19 cellular contexts compared by ENCODE assay signal in the genomic region with DNA sequence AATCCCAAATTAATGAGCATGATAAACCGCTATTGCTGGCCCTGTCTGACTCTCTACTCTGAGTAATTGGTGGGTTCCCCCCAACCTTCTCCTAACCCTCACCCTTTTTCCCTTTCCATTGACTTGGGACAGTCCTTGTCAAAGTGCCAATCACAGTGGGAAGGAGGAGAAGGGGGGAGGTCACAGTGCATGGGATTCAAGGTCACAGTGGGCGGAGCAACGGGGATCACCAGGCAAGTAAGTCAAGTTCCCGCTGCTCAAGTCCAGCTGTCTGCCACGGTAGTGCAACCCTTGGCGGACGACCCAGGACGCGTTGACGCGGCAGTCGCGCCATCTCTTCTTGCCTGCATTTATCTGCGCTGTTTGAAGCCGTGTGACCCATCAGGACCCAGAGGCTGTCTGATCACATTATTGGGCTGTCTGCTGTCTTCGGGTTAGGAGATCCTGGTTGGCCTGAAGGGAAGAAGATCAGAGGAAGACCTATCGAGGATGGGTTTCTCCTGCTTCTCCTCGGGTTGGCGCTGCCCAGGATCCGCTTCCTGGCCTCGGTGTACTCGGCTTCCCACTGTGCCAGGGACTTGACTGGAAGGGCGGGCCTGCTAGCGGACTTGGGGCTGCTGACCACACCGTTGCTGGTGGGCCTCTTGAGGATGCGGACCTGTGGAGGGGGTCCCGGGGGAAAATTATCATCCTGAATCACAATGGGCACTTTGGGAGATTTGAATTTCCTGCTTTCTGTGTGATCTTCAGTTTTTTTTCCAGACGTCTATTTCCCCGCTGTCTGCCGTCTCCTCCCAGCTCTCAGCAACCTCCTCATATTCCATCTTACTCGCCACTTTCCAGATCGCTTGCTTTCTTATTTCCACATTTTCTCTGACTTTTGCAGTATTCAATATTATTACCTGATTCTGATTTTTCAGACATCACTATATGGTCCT. TPM values are rescaled to one million over a fixed set of nuclear protein-coding genes. Genes with fewer than 3 reads are reported as not detected.
A peak's percentile ranks its signal among the peaks of the same experiment; 100 is the strongest.
DNase-seq lines count a peak whose midpoint lies in the region; ATAC-seq and TF ChIP-seq lines count a peak whose summit lies in the region.
"Had no signal": no experiment of that assay in that cellular context is flagged by ENCODE, and none has a peak within 500 bp of the region (broad histone marks: within the 10 kb centered on the region; RNA-seq: fewer than 3 reads in every experiment).

No MANE protein-coding gene starts in this region.

- peak overlapping the region; percentile 3 for H3K27ac Mint-ChIP-seq in neural progenitor cell
- H3K27ac Mint-ChIP-seq: activated CD4-positive, alpha-beta memory T cell treated with anti-CD3 and anti-CD28 coated beads for 36 hours; activated naive CD8-positive, alpha-beta T cell treated with anti-CD3 and anti-CD28 coated beads for 36 hours; activated T-cell treated with anti-CD3 and anti-CD28 coated beads, Interleukin-2, amount 50 U/mL, for 72 hours had no signal

- H3K36me3 Mint-ChIP-seq in neural progenitor cell, result peaks cover 4% of the 10 kb centered on the region

- no peak overlapping the region for H3K4me3 Mint-ChIP-seq in neural progenitor cell
- H3K4me3 Mint-ChIP-seq: activated CD4-positive, alpha-beta memory T cell treated with anti-CD3 and anti-CD28 coated beads for 36 hours; activated naive CD8-positive, alpha-beta T cell treated with anti-CD3 and anti-CD28 coated beads for 36 hours; activated T-cell treated with anti-CD3 and anti-CD28 coated beads, Interleukin-2, amount 50 U/mL, for 72 hours had no signal

- TF ChIP-seq RAD21 in IMR-90 (IDR thresholded peaks at IDR 0.05; ENCODE audit: low read length), result no peak

- H4K5ac ChIP-seq in IMR-90 (ENCODE audit: low read depth, low read length), result no peak overlapping the region

- no peak overlapping the region; the same call in 1 of the 2 replicates for H3K4ac ChIP-seq in IMR-90 (ENCODE audit: low read depth, low read length)

- no peak for TF ChIP-seq POLR2A in IMR-90 (IDR thresholded peaks at IDR 0.05; ENCODE audit: low read depth, low read length)

- H2BK15ac ChIP-seq in IMR-90 (ENCODE audit: low read depth, low read length), result no peak overlapping the region

- H4K91ac ChIP-seq in IMR-90 (ENCODE audit: insufficient read depth, low read depth, low read length), result no peak overlapping the region

- no peak overlapping the region for H3K14ac ChIP-seq in IMR-90 (replicated peaks; ENCODE audit: low read depth, low read length)

- peaks cover 5% of the 10 kb centered on the region for H3K27me3 Mint-ChIP-seq in neural progenitor cell (ENCODE audit: insufficient read depth, low read depth)
- H3K27me3 Mint-ChIP-seq: activated CD4-positive, alpha-beta memory T cell treated with anti-CD3 and anti-CD28 coated beads for 36 hours; activated naive CD8-positive, alpha-beta T cell treated with anti-CD3 and anti-CD28 coated beads for 36 hours had no signal

- dilution Hi-C loops in IMR-90 (cut with HindIII; ENCODE audit: low sequenced_read_pairs, unreplicated experiment), result no loop called here

- H3K23ac ChIP-seq in IMR-90 (ENCODE audit: low read depth, low read length), result no peak overlapping the region

- no peak for ATAC-seq in IMR-90 (ENCODE audit: low read depth)
- no peak for ATAC-seq in HG03354 (IDR thresholded peaks at IDR 0.05; ENCODE audit: poor library complexity, severe bottlenecking, unreplicated experiment)
- ATAC-seq in GM21825 (IDR thresholded peaks at IDR 0.05; ENCODE audit: unreplicated experiment), result no peak
- ATAC-seq: activated T-cell treated with anti-CD3 and anti-CD28 coated beads, Interleukin-2, amount 50 U/mL, for 72 hours; mucosa of descending colon; SK-N-SH treated with all-trans-retinoic acid at 6 μM for 48 hours had no signal

- H2BK5ac ChIP-seq in IMR-90 (ENCODE audit: low read depth, low read length, poor library complexity, severe bottlenecking), result no peak overlapping the region

- H3K79me1 ChIP-seq in IMR-90 (ENCODE audit: low read depth in 1 of 2, low read length in 2 of 2), result peaks cover 0 to 6% of the 10 kb centered on the region in 2 experiments; a peak in 1 of 4 replicates

- H3F3A ChIP-seq in DOHH2 (ENCODE audit: control insufficient read depth, insufficient read depth) (peaks cover 17% of the 10 kb centered on the region), neural progenitor cell (ENCODE audit: low read depth) (peaks cover 17% of the 10 kb centered on the region)

- H3K4me2 ChIP-seq in DOHH2 (ENCODE audit: low read length), result no peak overlapping the region
- no peak overlapping the region for H3K4me2 ChIP-seq in IMR-90 (ENCODE audit: low read depth, low read length)
- no peak overlapping the region for H3K4me2 ChIP-seq in neural progenitor cell

- no peaks in the 10 kb centered on the region for H4K20me1 ChIP-seq in DOHH2 (ENCODE audit: control insufficient read depth, insufficient read depth, low read depth, low read length)
- H4K20me1 ChIP-seq in IMR-90 (ENCODE audit: insufficient read depth, low read length), result no peaks in the 10 kb centered on the region; the same call in none of the 2 replicates
- peaks cover 7% of the 10 kb centered on the region for H4K20me1 ChIP-seq in neural progenitor cell (ENCODE audit: low read depth)

- no peak overlapping the region for H2AFZ ChIP-seq in IMR-90 (replicated peaks; ENCODE audit: low read length, poor library complexity)
- no peak overlapping the region for H2AFZ ChIP-seq in neural progenitor cell (replicated peaks)

- DNase-seq in IMR-90 (no peak), epithelial cell of prostate (ENCODE audit: low read depth, low spot score) (no peak), neural progenitor cell (ENCODE audit: low spot score) (no peak), ascending aorta (ENCODE audit: low spot score in 2 of 2) (no peak), RKO (ENCODE audit: low spot score) (no peak)
- DNase-seq: activated CD4-positive, alpha-beta memory T cell treated with anti-CD3 and anti-CD28 coated beads for 36 hours; activated naive CD8-positive, alpha-beta T cell treated with anti-CD3 and anti-CD28 coated beads for 36 hours; activated T-cell treated with anti-CD3 and anti-CD28 coated beads, Interleukin-2, amount 50 U/mL, for 72 hours; NCI-H1417; NCI-H2171 treated with DMSO at 0.1 percent for 48 hours; NCI-H774; occipital lobe; Peyer's patch; stimulated activated CD4-positive, alpha-beta T cell treated with anti-CD3 and anti-CD28 coated beads, Interleukin-4, amount 100 ng/mL, for 1 hour had no signal

- H2AK9ac ChIP-seq in IMR-90 (replicated peaks; ENCODE audit: low read depth, low read length, poor library complexity), result peak overlapping the region; percentile 37

- H3K79me2 ChIP-seq in DOHH2 (ENCODE audit: control insufficient read depth, low read length) (peaks cover 20% of the 10 kb centered on the region), neural progenitor cell (ENCODE audit: low read depth) (peaks cover 19% of the 10 kb centered on the region)

- no peak overlapping the region for H3K18ac ChIP-seq in IMR-90 (ENCODE audit: low read depth, low read length)

- H3K27me3 ChIP-seq in DOHH2 (ENCODE audit: control insufficient read depth, low read length) (no peaks in the 10 kb centered on the region), IMR-90 (ENCODE audit: control insufficient read depth, insufficient read depth, low read length) (no peaks in the 10 kb centered on the region), neural progenitor cell (no peaks in the 10 kb centered on the region), ascending aorta (no peaks in the 10 kb centered on the region)
- H3K27me3 ChIP-seq: Peyer's patch had no signal

- no TSS peak for BruUV-seq in IMR-90 (replicated peaks; lab: Mats Ljungman, UMichigan)

- no peaks in the 10 kb centered on the region for H3K9me2 ChIP-seq in DOHH2 (replicated peaks; ENCODE audit: control insufficient read depth, low read length)

- H3K36me3 ChIP-seq in DOHH2 (ENCODE audit: control insufficient read depth, low read length) (peaks cover 19% of the 10 kb centered on the region), IMR-90 (ENCODE audit: control insufficient read depth, insufficient read depth, low read length) (peaks cover 3% of the 10 kb centered on the region), neural progenitor cell (peaks cover 8% of the 10 kb centered on the region), ascending aorta (peaks cover 4 to 5% of the 10 kb centered on the region in 2 donors)

- no peak overlapping the region for H4K8ac ChIP-seq in IMR-90 (ENCODE audit: low read depth in 2 of 2, low read length in 2 of 2)

- no peaks in the 10 kb centered on the region for H3K9me3 Mint-ChIP-seq in neural progenitor cell
- H3K9me3 Mint-ChIP-seq: activated CD4-positive, alpha-beta memory T cell treated with anti-CD3 and anti-CD28 coated beads for 36 hours; activated naive CD8-positive, alpha-beta T cell treated with anti-CD3 and anti-CD28 coated beads for 36 hours; activated T-cell treated with anti-CD3 and anti-CD28 coated beads, Interleukin-2, amount 50 U/mL, for 72 hours had no signal

- POLR2A ChIA-PET in IMR-90 (lab: Charles Lee; ENCODE audit: unreplicated experiment), result no interaction called here

- H3K56ac ChIP-seq in IMR-90 (ENCODE audit: extremely low read depth, insufficient read depth, low read length), result no peak overlapping the region

- in situ Hi-C loops in IMR-90 (cut with MboI; ENCODE audit: low sequenced_read_pairs), result no loop called here

- no peaks in the 10 kb centered on the region; the same call in 1 of the 2 replicates for H3K9me1 ChIP-seq in IMR-90 (ENCODE audit: insufficient read depth, low read length)

- H3K9ac ChIP-seq in IMR-90 (ENCODE audit: low read depth, low read length) (no peak overlapping the region), neural progenitor cell (no peak overlapping the region)

- WGBS in IMR-90 (ENCODE audit: extremely low coverage in 2 of 2, insufficient read length in 1 of 2), 2 experiments, result 74 to 100% methylated on average over 1 to 15 of the region's 32 CpGs

- H2BK120ac ChIP-seq in IMR-90 (ENCODE audit: low read depth, low read length), result no peak overlapping the region

- no peaks in the 10 kb centered on the region for H3K9me3 ChIP-seq in DOHH2 (ENCODE audit: control insufficient read depth, insufficient read depth, low read length)
- H3K9me3 ChIP-seq in IMR-90 (ENCODE audit: control insufficient read depth, insufficient read depth, low read length), result no peaks in the 10 kb centered on the region
- H3K9me3 ChIP-seq in neural progenitor cell (ENCODE audit: low read depth), result no peaks in the 10 kb centered on the region
- H3K9me3 ChIP-seq in ascending aorta, result no peaks in the 10 kb centered on the region
- H3K9me3 ChIP-seq: mucosa of descending colon, Peyer's patch had no signal

- H2AK5ac ChIP-seq in IMR-90 (ENCODE audit: low read depth, low read length), result peak overlapping the region; percentile 8; the same call in 1 of the 2 replicates

- TF ChIP-seq CTCF in DOHH2 (IDR thresholded peaks at IDR 0.05; ENCODE audit: low read depth, low read length, poor library complexity, severe bottlenecking), result no peak
- no peak for TF ChIP-seq CTCF in IMR-90 (conservative IDR thresholded peaks at IDR 0.05; ENCODE audit: low read depth, low read length)
- no peak for TF ChIP-seq CTCF in neural progenitor cell (IDR thresholded peaks at IDR 0.05)
- TF ChIP-seq CTCF in ascending aorta (IDR thresholded peaks at IDR 0.05), result no peak

- CTCF ChIA-PET in IMR-90 (lab: Yijun Ruan, JAX), result no interaction called here

- H3K4me1 ChIP-seq in DOHH2 (ENCODE audit: control insufficient read depth, low read length), result peaks cover 61% of the 10 kb centered on the region
- H3K4me1 ChIP-seq in IMR-90 (ENCODE audit: control insufficient read depth, insufficient read depth, low read length), result peaks cover 2% of the 10 kb centered on the region; the same call in 1 of the 2 replicates
- H3K4me1 ChIP-seq in neural progenitor cell, result no peaks in the 10 kb centered on the region
- no peaks in the 10 kb centered on the region for H3K4me1 ChIP-seq in ascending aorta

- H3K4me3 ChIP-seq in DOHH2 (ENCODE audit: low read length) (no peak overlapping the region), IMR-90 (ENCODE audit: insufficient read depth, low read depth, low read length) (no peak overlapping the region), neural progenitor cell (no peak overlapping the region), ascending aorta (no peak overlapping the region)
- H3K4me3 ChIP-seq: mucosa of descending colon, Peyer's patch had no signal

- intact Hi-C loops in IMR-90 (cut with micrococcal nuclease), result loop anchor here (5.0 to 10.0 kb wide), 3 partner anchors 73 to 763 kb away; partner anchors contain the start of gene IL26
- intact Hi-C loops in ascending aorta (cut with DNase I), result loop anchor here (5.0 to 10.0 kb wide), 2 partner anchors 118 to 1540 kb away; partner anchors contain the start of genes CAND1 and NUP107

- peaks cover 31% of the 10 kb centered on the region for H3K4me1 Mint-ChIP-seq in neural progenitor cell

- peak overlapping the region; percentile 96; the same call in 1 of the 2 replicates for H3K27ac ChIP-seq in DOHH2 (ENCODE audit: low read depth, low read length)
- no peak overlapping the region for H3K27ac ChIP-seq in IMR-90 (ENCODE audit: insufficient read depth, low read length)
- H3K27ac ChIP-seq in epithelial cell of prostate, result peak overlapping the region; percentile 19
- no peak overlapping the region for H3K27ac ChIP-seq in neural progenitor cell
- H3K27ac ChIP-seq in ascending aorta, result no peak overlapping the region
- H3K27ac ChIP-seq: Peyer's patch had no signal

- H2BK20ac ChIP-seq in IMR-90 (ENCODE audit: low read depth, low read length), result no peak overlapping the region

RNA-seq across cellular contexts. Expression of gene MDM2, which starts 3.1 kb away (rescaled TPM):
- total RNA-seq in IMR-90 (2012; rRNA removed) (196 and 235 TPM in 2 replicates), neural progenitor cell (ENCODE audit: low replicate concordance) (47.7 and 93.8 TPM in 2 replicates), ascending aorta (24.2 TPM)
- polyA plus RNA-seq in IMR-90 (2012; rRNA removed), result 21.0 and 21.9 TPM in 2 replicates
- polyA plus RNA-seq in IMR-90 (2012; cell fraction: cytosol; rRNA removed), result 10.1 and 22.8 TPM in 2 replicates
- polyA plus RNA-seq in IMR-90 (2012; cell fraction: nucleus; rRNA removed; ENCODE audit: low replicate concordance), result 11.7 and 38.6 TPM in 2 replicates

RNA-seq across cellular contexts. Expression of gene SLC35E3, which starts 58.9 kb away (rescaled TPM):
- total RNA-seq in IMR-90 (2012; rRNA removed) (3.6 TPM in 2 replicates), neural progenitor cell (ENCODE audit: low replicate concordance) (1.5 and 3.5 TPM in 2 replicates), ascending aorta (2.0 TPM)
- polyA plus RNA-seq in IMR-90 (2012; rRNA removed), result 3.9 and 5.1 TPM in 2 replicates
- polyA plus RNA-seq in IMR-90 (2012; cell fraction: cytosol; rRNA removed), result 1.5 TPM in 2 replicates
- 2.0 and 7.5 TPM in 2 replicates for polyA plus RNA-seq in IMR-90 (2012; cell fraction: nucleus; rRNA removed; ENCODE audit: low replicate concordance)

Comparison
In these comparisons a context has a peak if more than half of its experiments do, and no peak if none do; other contexts are left out.
1. H3K27ac ChIP-seq: peak in DOHH2 (single experiment) and epithelial cell of prostate (single experiment); none in IMR-90 (single experiment), neural progenitor cell (single experiment) and ascending aorta (0 of 2).